In the genomic region with DNA sequence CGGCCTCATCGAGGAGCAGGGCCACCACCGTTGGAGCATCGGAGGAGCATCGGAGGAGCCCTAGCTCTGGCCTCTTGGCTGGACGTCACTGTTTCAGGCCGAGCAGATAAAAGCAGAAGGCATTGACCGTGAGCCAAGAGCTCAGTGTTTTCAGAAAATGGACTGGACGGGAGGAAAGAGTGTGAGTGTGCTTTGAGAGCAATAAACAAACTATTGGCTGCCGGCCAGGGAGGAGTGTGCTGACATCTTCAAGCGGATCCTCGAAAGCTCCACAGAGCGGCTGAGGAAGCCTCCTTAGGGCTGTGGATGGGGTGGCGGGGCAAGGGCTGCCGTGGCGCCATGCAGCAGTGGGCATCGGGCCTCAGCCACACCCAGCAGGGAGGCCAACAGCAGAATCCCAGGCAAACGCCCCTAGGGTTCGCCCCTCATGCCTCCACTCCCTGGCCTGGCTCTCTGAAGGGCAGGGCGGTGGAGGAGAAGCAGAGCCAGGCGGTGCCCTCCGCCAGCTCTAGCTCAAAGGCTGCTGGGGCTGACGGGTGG, we compare ENCODE assay signal across 9 cellular contexts. TPM values are rescaled to one million over a fixed set of nuclear protein-coding genes. Genes with fewer than 3 reads are reported as not detected.
DNase-seq lines count a peak whose midpoint lies in the region; ATAC-seq and TF ChIP-seq lines count a peak whose summit lies in the region.
"Had no signal": no experiment of that assay in that cellular context is flagged by ENCODE, and none has a peak within 500 bp of the region (broad histone marks: within the 10 kb centered on the region; RNA-seq: fewer than 3 reads in every experiment).

No MANE protein-coding gene starts in this region.

- no peak overlapping the region for H3K27ac Mint-ChIP-seq in endodermal cell
- no peak overlapping the region for H3K27ac Mint-ChIP-seq in naive thymus-derived CD4-positive, alpha-beta T cell

- H3K27ac ChIP-seq in endodermal cell (ENCODE audit: low read depth, low read length): no peak overlapping the region
- H3K27ac ChIP-seq in ovary: peak overlapping the region in 1 of 2 donors; percentile 23
- no peak overlapping the region for H3K27ac ChIP-seq in naive thymus-derived CD4-positive, alpha-beta T cell (ENCODE audit: low read depth, low read length)

- H3K4me1 Mint-ChIP-seq in endodermal cell: peaks cover 4% of the 10 kb centered on the region
- peaks cover 10 to 20% (median 12%) of the 10 kb centered on the region in 7 donors for H3K4me1 Mint-ChIP-seq in naive thymus-derived CD4-positive, alpha-beta T cell

- H3K27me3 Mint-ChIP-seq in endodermal cell (ENCODE audit: insufficient read depth): no peaks in the 10 kb centered on the region
- peaks cover 0 to 13% (median 4%) of the 10 kb centered on the region in 5 donors for H3K27me3 Mint-ChIP-seq in naive thymus-derived CD4-positive, alpha-beta T cell

- 94 to 96% methylated on average over 14 to 23 of the region's 23 CpGs for WGBS in endodermal cell (ENCODE audit: insufficient coverage in 1 of 2, insufficient read length in 1 of 2), 2 experiments
- 10 to 19% (median 17%) methylated on average over 23 of the region's 23 CpGs for WGBS in ovary, 3 donors

- no peak for TF ChIP-seq EP300 in ovary (IDR thresholded peaks at IDR 0.05)

- peaks cover 2% of the 10 kb centered on the region for H3K36me3 Mint-ChIP-seq in endodermal cell (ENCODE audit: low read depth)
- H3K36me3 Mint-ChIP-seq in naive thymus-derived CD4-positive, alpha-beta T cell: peaks cover 0 to 7% (median 0%) of the 10 kb centered on the region in 5 donors

- no peaks in the 10 kb centered on the region for H3K36me3 ChIP-seq in endodermal cell (ENCODE audit: control insufficient read depth, insufficient read depth, low read length)
- H3K36me3 ChIP-seq in ovary: no peaks in the 10 kb centered on the region
- H3K36me3 ChIP-seq in naive thymus-derived CD4-positive, alpha-beta T cell (ENCODE audit: control insufficient read depth in 2 of 3, insufficient read depth in 3 of 3, low read length in 3 of 3): no peaks in the 10 kb centered on the region

- TF ChIP-seq CTCF in endodermal cell (conservative IDR thresholded peaks at IDR 0.05) (no peak), ovary (IDR thresholded peaks at IDR 0.05) (no peak)

- H3K9ac ChIP-seq in endodermal cell (ENCODE audit: extremely low read depth, low read length, poor library complexity, severe bottlenecking): no peak overlapping the region

- TF ChIP-seq POLR2A in ovary (IDR thresholded peaks at IDR 0.05): no peak

- peak; percentile 58 for DNase-seq in G401 (ENCODE audit: low spot score)
- DNase-seq in NCI-H748 treated with DMSO at 0.1 percent for 48 hours (lab: John Stamatoyannopoulos, UW): peak; percentile 25
- peak; percentile 38 for DNase-seq in endodermal cell
- DNase-seq in ovary: peak; percentile 82 to 95 (median 91)
- no peak for DNase-seq in naive thymus-derived CD4-positive, alpha-beta T cell
- DNase-seq in NCI-H1694 treated with DMSO at 0.1 percent for 48 hours (lab: John Stamatoyannopoulos, UW): no peak
- no peak for DNase-seq in hippocampal formation (lab: John Stamatoyannopoulos, UW)
- DNase-seq: OCI-M1 had no signal

- no peaks in the 10 kb centered on the region for H3K27me3 ChIP-seq in endodermal cell (ENCODE audit: control insufficient read depth, insufficient read depth, low read length, poor library complexity, severe bottlenecking)
- no peaks in the 10 kb centered on the region for H3K27me3 ChIP-seq in ovary
- no peaks in the 10 kb centered on the region for H3K27me3 ChIP-seq in naive thymus-derived CD4-positive, alpha-beta T cell (ENCODE audit: control insufficient read depth in 2 of 2, insufficient read depth in 2 of 2, low read length in 2 of 2)

- POLR2A ChIA-PET in naive thymus-derived CD4-positive, alpha-beta T cell (lab: Charles Lee): interaction anchor here (0.6 to 1.5 kb wide), 2 partner anchors 41 to 1382 kb away, joined by 3 to 4 read pairs; no protein-coding TSS in a partner anchor

- no peak overlapping the region for H3K4me3 Mint-ChIP-seq in endodermal cell
- H3K4me3 Mint-ChIP-seq in naive thymus-derived CD4-positive, alpha-beta T cell: no peak overlapping the region

- no peaks in the 10 kb centered on the region for H3K9me3 Mint-ChIP-seq in endodermal cell
- H3K9me3 Mint-ChIP-seq in naive thymus-derived CD4-positive, alpha-beta T cell: peaks cover 0 to 3% (median 0%) of the 10 kb centered on the region in 11 donors

- intact Hi-C loops in ovary (cut with DNase I): no loop called here
- intact Hi-C loops in naive thymus-derived CD4-positive, alpha-beta T cell (cut with micrococcal nuclease): no loop called here

- in situ Hi-C loops in G401 (cut with HindIII; ENCODE audit: low sequenced_read_pairs): no loop called here

- CTCF ChIA-PET in naive thymus-derived CD4-positive, alpha-beta T cell (lab: Charles Lee): interaction anchor here (1.2 kb wide), 1 partner anchor 13 kb away, joined by 3 read pairs; no protein-coding TSS in a partner anchor

- no peak overlapping the region for H3K4me3 ChIP-seq in endodermal cell (ENCODE audit: low read length)
- H3K4me3 ChIP-seq in ovary: no peak overlapping the region
- H3K4me3 ChIP-seq in naive thymus-derived CD4-positive, alpha-beta T cell (ENCODE audit: low read length): no peak overlapping the region

- no peak for ATAC-seq in naive thymus-derived CD4-positive, alpha-beta T cell
- ATAC-seq in HG03439 (IDR thresholded peaks at IDR 0.05; ENCODE audit: unreplicated experiment): no peak

- no peaks in the 10 kb centered on the region for H3K9me3 ChIP-seq in endodermal cell (ENCODE audit: control insufficient read depth, low read length)
- no peaks in the 10 kb centered on the region for H3K9me3 ChIP-seq in ovary
- no peaks in the 10 kb centered on the region for H3K9me3 ChIP-seq in naive thymus-derived CD4-positive, alpha-beta T cell (ENCODE audit: control insufficient read depth in 2 of 3, low read length in 3 of 3)

- no peaks in the 10 kb centered on the region for H3K4me1 ChIP-seq in endodermal cell (ENCODE audit: control insufficient read depth, insufficient read depth, low read length)
- H3K4me1 ChIP-seq in ovary (ENCODE audit: insufficient read depth): peaks cover 6% of the 10 kb centered on the region
- H3K4me1 ChIP-seq in naive thymus-derived CD4-positive, alpha-beta T cell (ENCODE audit: control insufficient read depth in 2 of 2, insufficient read depth in 2 of 2, low read length in 2 of 2): peaks cover 6 to 11% of the 10 kb centered on the region in 2 donors

RNA-seq across cellular contexts. Expression of a gene that starts 41.8 kb away (rescaled TPM):
- 0.14 TPM in 1 of 2 replicates, not detected in the other for total RNA-seq in G401 (2014; rRNA removed; shearing (Covaris generic))
- 10 to 100 TPM; 16.9 to 23.7 TPM for total RNA-seq in endodermal cell
- 9.5 TPM for polyA plus RNA-seq in endodermal cell (2013, experiment 1 of 2)
- polyA plus RNA-seq in endodermal cell (2013, experiment 2 of 2): 9.9 TPM
- total RNA-seq in ovary: 10 to 100 TPM; 19.3 to 40.9 (median 29.3) TPM
- polyA plus RNA-seq in ovary: 10 to 100 TPM; 14.6 to 20.5 TPM
- total RNA-seq in naive thymus-derived CD4-positive, alpha-beta T cell: 10 to 100 TPM in 4 of 5 experiments, 1 to 10 TPM in 1; 3.8 to 94.9 (median 26.9) TPM
- polyA plus RNA-seq in naive thymus-derived CD4-positive, alpha-beta T cell: 1 to 10 TPM; 2.7 to 2.9 TPM

Comparison
In these comparisons a context has a peak if more than half of its experiments do, and no peak if none do; other contexts are left out.
1. DNase-seq: peak in G401 (single experiment), NCI-H748 treated with DMSO at 0.1 percent for 48 hours (single experiment), endodermal cell (single experiment) and ovary (5 of 5); none in naive thymus-derived CD4-positive, alpha-beta T cell (0 of 9), NCI-H1694 treated with DMSO at 0.1 percent for 48 hours (single experiment) and hippocampal formation (0 of 2).